Comparison of ENCODE assay signal across 28 cellular contexts in genomic region chr4:83660578-83660977, GRCh38.
"Had no signal": no experiment of that assay in that cellular context is flagged by ENCODE, and none has a peak within 500 bp of the region (broad histone marks: within the 10 kb centered on the region; RNA-seq: fewer than 3 reads in every experiment).

No MANE protein-coding gene starts in this region.

- H2AFZ ChIP-seq: PC-9 had no signal

- DNase-seq: activated CD4-positive, alpha-beta T cell treated with anti-CD3 and anti-CD28 coated beads, Interleukin-2, amount 10 ng/mL, durations not matched to agents 24 days and 14 days; activated CD4-positive, alpha-beta T cell treated with anti-CD3 and anti-CD28 coated beads, Interleukin-2, amount 50 U/mL, for 4 hours; activated CD8-positive, alpha-beta T cell treated with anti-CD3 and anti-CD28 coated beads for 36 hours; activated gamma-delta T cell treated with Interleukin-2 at 50 U/mL for 16 hours; activated naive CD4-positive, alpha-beta T cell treated with anti-CD3 and anti-CD28 coated beads for 36 hours; activated T-cell treated with anti-CD3 and anti-CD28 coated beads, Interleukin-2, amount 50 U/mL, for 1 hour; adrenal gland; anterior cingulate cortex; caudate nucleus; NCI-H1048; NCI-H1105 treated with DMSO at 0.1 percent for 48 hours; NCI-H1436; NCI-H1694; NCI-H1930; NCI-H2081 treated with DMSO at 0.1 percent for 48 hours; NCI-H226; NCI-H446 treated with DMSO at 0.1 percent for 48 hours; NCI-H524; NCI-H69; PC-9; SW 1271 had no signal

- H3K4me3 ChIP-seq: adrenal gland, K562, PC-9 had no signal

- H3K27ac ChIP-seq: adrenal gland, PC-9, RWPE1 had no signal

- H3K9me3 ChIP-seq: adrenal gland had no signal

- H3K27me3 ChIP-seq: adrenal gland had no signal

- H3K36me3 ChIP-seq: adrenal gland had no signal

- H3K27ac Mint-ChIP-seq: activated CD4-positive, alpha-beta T cell treated with anti-CD3 and anti-CD28 coated beads, Interleukin-2, amount 10 ng/mL, durations not matched to agents 24 days and 14 days; activated CD8-positive, alpha-beta T cell treated with anti-CD3 and anti-CD28 coated beads for 36 hours; activated naive CD4-positive, alpha-beta T cell treated with anti-CD3 and anti-CD28 coated beads for 36 hours; activated naive CD4-positive, alpha-beta T cell treated with anti-CD3 and anti-CD28 coated beads, Interleukin-2, amount 50 U/mL, for 72 hours; activated T-helper 2 cell treated with anti-CD3 and anti-CD28 coated beads, Interferon-gamma antibody, Interleukin-2, Interleukin-4, amounts not matched to agents 10 μg/mL and 5 μg/mL and 100 μg/mL, durations not matched to agents 14 hours and 24 hours and 36 hours; brain; T-helper 2 cell treated with Interferon-gamma antibody and Interleukin-4, amounts not matched to agents 5 μg/mL and 100 μg/mL, for 36 hours had no signal

- H3K27me3 Mint-ChIP-seq: activated CD4-positive, alpha-beta T cell treated with anti-CD3 and anti-CD28 coated beads, Interleukin-2, amount 10 ng/mL, durations not matched to agents 24 days and 14 days had no signal

- H3K4me1 Mint-ChIP-seq: activated CD4-positive, alpha-beta T cell treated with anti-CD3 and anti-CD28 coated beads, Interleukin-2, amount 10 ng/mL, durations not matched to agents 24 days and 14 days; brain had no signal

- H3K36me3 Mint-ChIP-seq: activated naive CD4-positive, alpha-beta T cell treated with anti-CD3 and anti-CD28 coated beads, Interleukin-2, amount 50 U/mL, for 72 hours; brain had no signal

- H3K9me3 Mint-ChIP-seq: activated CD4-positive, alpha-beta T cell treated with anti-CD3 and anti-CD28 coated beads, Interleukin-2, amount 10 ng/mL, durations not matched to agents 24 days and 14 days; activated CD8-positive, alpha-beta T cell treated with anti-CD3 and anti-CD28 coated beads for 36 hours; activated naive CD4-positive, alpha-beta T cell treated with anti-CD3 and anti-CD28 coated beads for 36 hours; activated naive CD4-positive, alpha-beta T cell treated with anti-CD3 and anti-CD28 coated beads, Interleukin-2, amount 50 U/mL, for 72 hours; activated T-helper 2 cell treated with anti-CD3 and anti-CD28 coated beads, Interferon-gamma antibody, Interleukin-2, Interleukin-4, amounts not matched to agents 10 μg/mL and 5 μg/mL and 100 μg/mL, durations not matched to agents 14 hours and 24 hours and 36 hours; brain; T-helper 2 cell treated with Interferon-gamma antibody and Interleukin-4, amounts not matched to agents 5 μg/mL and 100 μg/mL, for 36 hours had no signal

- H3K4me1 ChIP-seq: adrenal gland had no signal

- ATAC-seq: activated CD8-positive, alpha-beta T cell treated with anti-CD3 and anti-CD28 coated beads for 36 hours; activated naive CD4-positive, alpha-beta T cell treated with anti-CD3 and anti-CD28 coated beads, Interleukin-2, amount 50 U/mL, for 72 hours; K562; Right ventricle myocardium inferior had no signal

- H3K4me3 Mint-ChIP-seq: activated CD4-positive, alpha-beta T cell treated with anti-CD3 and anti-CD28 coated beads, Interleukin-2, amount 10 ng/mL, durations not matched to agents 24 days and 14 days; activated CD8-positive, alpha-beta T cell treated with anti-CD3 and anti-CD28 coated beads for 36 hours; activated naive CD4-positive, alpha-beta T cell treated with anti-CD3 and anti-CD28 coated beads for 36 hours; brain; T-helper 2 cell treated with Interferon-gamma antibody and Interleukin-4, amounts not matched to agents 5 μg/mL and 100 μg/mL, for 36 hours had no signal

- H3K4me2 ChIP-seq: PC-9 had no signal
